10 cellular contexts compared by ENCODE assay signal in the genomic region with DNA sequence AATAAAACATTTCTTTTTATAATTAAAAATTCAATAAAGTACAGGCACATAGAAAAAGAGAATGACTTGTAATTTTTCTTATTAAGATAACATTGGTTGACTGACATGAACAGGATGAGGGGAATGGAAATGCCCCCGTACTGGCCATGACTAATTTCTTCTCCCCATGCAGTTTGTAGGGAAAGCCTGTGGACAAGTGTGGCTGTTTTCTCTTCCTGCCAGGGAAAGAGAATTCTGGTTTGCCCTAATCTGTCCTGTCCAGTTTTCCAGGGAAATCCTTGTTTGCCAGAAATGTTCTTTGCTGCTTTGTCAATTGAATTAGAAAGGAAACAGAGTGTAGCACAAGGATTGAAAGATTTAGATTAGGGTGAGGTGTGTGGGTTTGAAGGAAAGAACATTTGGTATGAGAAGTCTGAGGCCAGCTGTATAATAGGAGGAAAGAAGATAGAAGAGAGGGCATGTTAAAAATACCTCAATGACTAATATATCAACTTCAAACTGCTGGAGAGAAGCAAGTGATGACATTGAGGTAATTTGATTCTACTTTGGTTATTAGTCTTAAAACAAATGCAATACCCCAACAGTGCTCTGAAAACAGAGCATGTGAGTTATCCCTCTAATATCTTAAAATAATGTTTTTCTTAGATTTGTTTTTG.
A peak's percentile ranks its signal among the peaks of the same experiment; 100 is the strongest.
DNase-seq lines count a peak whose midpoint lies in the region; ATAC-seq and TF ChIP-seq lines count a peak whose summit lies in the region.
"Had no signal": no experiment of that assay in that cellular context is flagged by ENCODE, and none has a peak within 500 bp of the region (broad histone marks: within the 10 kb centered on the region; RNA-seq: fewer than 3 reads in every experiment).

No MANE protein-coding gene starts in this region.

- H3K4me2 ChIP-seq in Karpas-422 (ENCODE audit: low read depth, low read length, poor library complexity, severe bottlenecking), result no peak overlapping the region

- no peak overlapping the region for H2AFZ ChIP-seq in Karpas-422 (ENCODE audit: low read length)

- no peaks in the 10 kb centered on the region for H3K9me3 ChIP-seq in adipocyte (ENCODE audit: control insufficient read depth, low read length)
- H3K9me3 ChIP-seq in Karpas-422 (ENCODE audit: low read length), result no peaks in the 10 kb centered on the region

- peak overlapping the region; percentile 22; the same call in 1 of the 2 replicates for H3K4me3 ChIP-seq in GM06990 (replicated peaks; ENCODE audit: low read depth, low read length)
- no peak overlapping the region for H3K4me3 ChIP-seq in adipocyte (ENCODE audit: low read length)
- H3K4me3 ChIP-seq in Karpas-422 (ENCODE audit: low read length), result no peak overlapping the region

- no peak overlapping the region for H3K27ac ChIP-seq in Karpas-422 (ENCODE audit: low read length)

- H3K4me1 ChIP-seq in adipocyte (ENCODE audit: control insufficient read depth, insufficient read depth, low read length) (no peaks in the 10 kb centered on the region), Karpas-422 (ENCODE audit: low read length) (no peaks in the 10 kb centered on the region)

- no peaks in the 10 kb centered on the region for H3K9me2 ChIP-seq in Karpas-422 (replicated peaks; ENCODE audit: insufficient read depth, low read length)

- H3K36me3 ChIP-seq in GM06990 (ENCODE audit: control insufficient read depth, insufficient read depth, low read length), result no peaks in the 10 kb centered on the region
- H3K36me3 ChIP-seq in adipocyte (ENCODE audit: control insufficient read depth, insufficient read depth, low read length, severe bottlenecking), result no peaks in the 10 kb centered on the region
- no peaks in the 10 kb centered on the region for H3K36me3 ChIP-seq in Karpas-422 (ENCODE audit: insufficient read depth, low read length)

- DNase-seq in GM06990 (ENCODE audit: extremely low read depth, insufficient read length) (peak; percentile 16), adipocyte (ENCODE audit: low read depth) (peak; percentile 16), NCI-H2196 treated with DMSO at 0.1 percent for 48 hours (lab: John Stamatoyannopoulos, UW; ENCODE audit: unreplicated experiment) (no peak), H4 (ENCODE audit: low spot score) (no peak), Karpas-422 (no peak), erythroblast (lab: John Stamatoyannopoulos, UW) (no peak)
- DNase-seq: aorta, right cardiac atrium had no signal

- TF ChIP-seq POLR2A in erythroblast (IDR thresholded peaks at IDR 0.05; ENCODE audit: low read length), result no peak

- H3K27me3 ChIP-seq in GM06990 (replicated peaks; ENCODE audit: control insufficient read depth, insufficient read depth, low read length) (no peaks in the 10 kb centered on the region), adipocyte (replicated peaks; ENCODE audit: control insufficient read depth, insufficient read depth, low read length) (no peaks in the 10 kb centered on the region), Karpas-422 (ENCODE audit: low read length) (no peaks in the 10 kb centered on the region)

- TF ChIP-seq CTCF in GM06990 (IDR thresholded peaks at IDR 0.05; ENCODE audit: insufficient read depth, low read length, poor library complexity, severe bottlenecking), result no peak

- no peaks in the 10 kb centered on the region for H3K79me2 ChIP-seq in Karpas-422 (ENCODE audit: low read length)

- H4K20me1 ChIP-seq in Karpas-422 (ENCODE audit: insufficient read depth, low read depth, low read length), result no peaks in the 10 kb centered on the region

- no peak overlapping the region for H3K9ac ChIP-seq in adipocyte (ENCODE audit: low read length)
- H3K9ac ChIP-seq in Karpas-422 (ENCODE audit: low read length), result no peak overlapping the region

- ATAC-seq in GM19452 (IDR thresholded peaks at IDR 0.05; ENCODE audit: unreplicated experiment) (peak; percentile 89), HG03060 (IDR thresholded peaks at IDR 0.05; ENCODE audit: low read depth, unreplicated experiment) (peak; percentile 91)

Comparison
In these comparisons a context has a peak if more than half of its experiments do, and no peak if none do; other contexts are left out.
1. DNase-seq: peak in GM06990 (single experiment) and adipocyte (single experiment); none in NCI-H2196 treated with DMSO at 0.1 percent for 48 hours (single experiment), H4 (single experiment), Karpas-422 (single experiment) and erythroblast (0 of 2).